Comparison of ENCODE assay signal across 10 cellular contexts in genomic region chr11:96154802-96155520, GRCh38.
DNase-seq lines count a peak whose midpoint lies in the region; ATAC-seq, FAIRE-seq and TF ChIP-seq lines count a peak whose summit lies in the region.
"Had no signal": no experiment of that assay in that cellular context is flagged by ENCODE, and none has a peak within 500 bp of the region (broad histone marks: within the 10 kb centered on the region; RNA-seq: fewer than 3 reads in every experiment).

No MANE protein-coding gene starts in this region.

- TF ChIP-seq CTCF in astrocyte of the spinal cord (IDR thresholded peaks at IDR 0.05; ENCODE audit: low read depth, low read length), result no peak
- no peak for TF ChIP-seq CTCF in kidney (IDR thresholded peaks at IDR 0.05; ENCODE audit: borderline replicate concordance, extremely low read depth, insufficient read depth)

- H3K27me3 Mint-ChIP-seq in activated CD4-positive, alpha-beta T cell treated with anti-CD3 and anti-CD28 coated beads, Interleukin-2, amount 10 ng/mL, durations not matched to agents 24 days and 14 days, result no peaks in the 10 kb centered on the region

- H3K4me1 Mint-ChIP-seq in activated CD4-positive, alpha-beta T cell treated with anti-CD3 and anti-CD28 coated beads, Interleukin-2, amount 10 ng/mL, durations not matched to agents 24 days and 14 days, result peaks cover 52% of the 10 kb centered on the region

- 97% methylated on average over 7 of the region's 7 CpGs for WGBS in thymus

- intact Hi-C loops in activated CD4-positive, alpha-beta T cell treated with anti-CD3 and anti-CD28 coated beads, Interleukin-2, amount 10 ng/mL, durations not matched to agents 24 days and 14 days (cut with micrococcal nuclease), result no loop called here
- intact Hi-C loops in kidney (cut with DNase I), result no loop called here

- no peak for DNase-seq in activated CD4-positive, alpha-beta T cell treated with anti-CD3 and anti-CD28 coated beads, Interleukin-2, amount 10 ng/mL, durations not matched to agents 24 days and 14 days
- no peak for DNase-seq in activated CD4-positive, alpha-beta T cell treated with anti-CD3 and anti-CD28 coated beads, Interleukin-2, amount 50 U/mL, for 4 hours
- DNase-seq in astrocyte of the spinal cord (ENCODE audit: low read depth, low spot score) (peak; percentile 76), kidney (no peak), GF-D8 (lab: John Stamatoyannopoulos, UW) (no peak)
- no peak for DNase-seq in stimulated activated CD4-positive, alpha-beta T cell treated with anti-CD3 and anti-CD28 coated beads, Interleukin-4, amount 100 ng/mL, for 4 hours
- DNase-seq: SHP77 had no signal

- H3K9ac ChIP-seq in kidney (ENCODE audit: low read length in 2 of 2), result no peak overlapping the region

- H3K27me3 ChIP-seq in thymus (ENCODE audit: control insufficient read depth, insufficient read depth), result no peaks in the 10 kb centered on the region
- H3K27me3 ChIP-seq: cardiac muscle cell had no signal

- H3K9me3 Mint-ChIP-seq in activated CD4-positive, alpha-beta T cell treated with anti-CD3 and anti-CD28 coated beads, Interleukin-2, amount 10 ng/mL, durations not matched to agents 24 days and 14 days, result no peaks in the 10 kb centered on the region

- H3K27ac ChIP-seq in kidney (ENCODE audit: low read depth in 2 of 2, low read length in 2 of 2), result peak overlapping the region; percentile 27 to 73
- peak overlapping the region; percentile 33 for H3K27ac ChIP-seq in thymus (ENCODE audit: low read depth)
- H3K27ac ChIP-seq: cardiac muscle cell had no signal

- H3K9me3 ChIP-seq in kidney (ENCODE audit: control insufficient read depth in 1 of 2, low read length in 2 of 2), result no peaks in the 10 kb centered on the region
- no peaks in the 10 kb centered on the region for H3K9me3 ChIP-seq in thymus (ENCODE audit: control insufficient read depth)

- H3K4me3 Mint-ChIP-seq in activated CD4-positive, alpha-beta T cell treated with anti-CD3 and anti-CD28 coated beads, Interleukin-2, amount 10 ng/mL, durations not matched to agents 24 days and 14 days, result no peak overlapping the region

- in situ Hi-C loops in astrocyte of the spinal cord (cut with HindIII; ENCODE audit: low sequenced_read_pairs), result no loop called here

- H3K27ac Mint-ChIP-seq in activated CD4-positive, alpha-beta T cell treated with anti-CD3 and anti-CD28 coated beads, Interleukin-2, amount 10 ng/mL, durations not matched to agents 24 days and 14 days, result peak overlapping the region; percentile 65

- H3K36me3 ChIP-seq in kidney (ENCODE audit: control insufficient read depth in 1 of 2, insufficient read depth in 2 of 2, low read length in 2 of 2) (no peaks in the 10 kb centered on the region), thymus (ENCODE audit: control insufficient read depth, insufficient read depth) (no peaks in the 10 kb centered on the region)
- H3K36me3 ChIP-seq: cardiac muscle cell had no signal

- H3K4me1 ChIP-seq in kidney (ENCODE audit: control insufficient read depth in 1 of 2, insufficient read depth in 1 of 2, low read depth in 1 of 2, low read length in 2 of 2) (peaks cover 27 to 30% of the 10 kb centered on the region in 2 donors), thymus (ENCODE audit: control insufficient read depth, insufficient read depth, low read length) (peaks cover 2% of the 10 kb centered on the region)

- H3K36me3 Mint-ChIP-seq in activated CD4-positive, alpha-beta T cell treated with anti-CD3 and anti-CD28 coated beads, Interleukin-2, amount 10 ng/mL, durations not matched to agents 24 days and 14 days (ENCODE audit: low read depth), result no peaks in the 10 kb centered on the region

- FAIRE-seq in kidney (lab: Jason Lieb, UNC), result no peak

- no peak for ATAC-seq in GM19467 (IDR thresholded peaks at IDR 0.05; ENCODE audit: unreplicated experiment)

- no peak overlapping the region for H3K4me3 ChIP-seq in astrocyte of the spinal cord (ENCODE audit: low read depth, low read length)
- no peak overlapping the region for H3K4me3 ChIP-seq in kidney (ENCODE audit: low read length in 2 of 2)
- no peak overlapping the region for H3K4me3 ChIP-seq in thymus (ENCODE audit: low read length)
- H3K4me3 ChIP-seq: cardiac muscle cell had no signal
